ENCODE assay signal across 23 cellular contexts in genomic region chr16:15772579-15773293, GRCh38.
DNase-seq lines count a peak whose midpoint lies in the region; ATAC-seq and TF ChIP-seq lines count a peak whose summit lies in the region.
"Had no signal": no experiment of that assay in that cellular context is flagged by ENCODE, and none has a peak within 500 bp of the region (broad histone marks: within the 10 kb centered on the region; RNA-seq: fewer than 3 reads in every experiment).

No MANE protein-coding gene starts in this region.

- H3F3A ChIP-seq in PC-9 (ENCODE audit: insufficient read depth, low read depth) = no peaks in the 10 kb centered on the region

- WGBS in mesenchymal stem cell = 73% methylated on average over 8 of the region's 11 CpGs

- H2BK5ac ChIP-seq in mesenchymal stem cell (ENCODE audit: low read depth, low read length, poor library complexity, severe bottlenecking) = no peak overlapping the region

- no peak overlapping the region for H4K91ac ChIP-seq in mesenchymal stem cell (ENCODE audit: low read length)

- H3K9me3 Mint-ChIP-seq in activated CD8-positive, alpha-beta memory T cell treated with anti-CD3 and anti-CD28 coated beads, Interleukin-2, amount 10 ng/mL, durations not matched to agents 7 days and 5 days (ENCODE audit: low read depth) = no peaks in the 10 kb centered on the region
- no peaks in the 10 kb centered on the region for H3K9me3 Mint-ChIP-seq in Calu3 (ENCODE audit: low read depth, unreplicated experiment)
- H3K9me3 Mint-ChIP-seq: GM23338, H9 had no signal

- H3K27ac ChIP-seq in thoracic aorta (peak overlapping the region; percentile 73 to 76), mesenchymal stem cell (ENCODE audit: low read length, poor library complexity, severe bottlenecking) (no peak overlapping the region), PC-9 (no peak overlapping the region)
- H3K27ac ChIP-seq: RWPE1 had no signal

- no peak for ATAC-seq in thoracic aorta (ENCODE audit: insufficient number of reproducible peaks, low FRiP score, low read depth)
- no peak for ATAC-seq in activated CD8-positive, alpha-beta memory T cell treated with anti-CD3 and anti-CD28 coated beads, Interleukin-2, amount 10 ng/mL, durations not matched to agents 7 days and 5 days
- ATAC-seq: GM23338, HepG2, Panc1 had no signal

- H3K27me3 Mint-ChIP-seq in activated CD8-positive, alpha-beta memory T cell treated with anti-CD3 and anti-CD28 coated beads, Interleukin-2, amount 10 ng/mL, durations not matched to agents 7 days and 5 days = peaks cover 20% of the 10 kb centered on the region
- H3K27me3 Mint-ChIP-seq in Calu3 (ENCODE audit: unreplicated experiment) = peaks cover 61% of the 10 kb centered on the region

- H2AFZ ChIP-seq in mesenchymal stem cell (ENCODE audit: low read depth, low read length) (no peak overlapping the region), PC-9 (no peak overlapping the region)

- H3K9me3 ChIP-seq in MG63 = no peaks in the 10 kb centered on the region
- no peaks in the 10 kb centered on the region for H3K9me3 ChIP-seq in thoracic aorta
- H3K9me3 ChIP-seq in mesenchymal stem cell (ENCODE audit: control insufficient read depth, low read length) = no peaks in the 10 kb centered on the region
- H3K9me3 ChIP-seq in PC-9 (ENCODE audit: insufficient read depth, low read depth) = no peaks in the 10 kb centered on the region

- no TSS peak for BruUV-seq in PC-9 (replicated peaks; lab: Mats Ljungman, UMichigan)
- BruUV-seq in Calu3 (replicated peaks; lab: Mats Ljungman, UMichigan) = no TSS peak

- CTCF ChIA-PET in activated CD8-positive, alpha-beta memory T cell treated with anti-CD3 and anti-CD28 coated beads, Interleukin-2, amount 10 ng/mL, durations not matched to agents 7 days and 5 days (lab: Charles Lee) = no interaction called here
- CTCF ChIA-PET in PC-9 (lab: Charles Lee) = interaction anchor here (0.9 to 1.1 kb wide), 2 partner anchors 9 to 259 kb away, joined by 3 to 19 read pairs; no protein-coding TSS in a partner anchor
- CTCF ChIA-PET in Calu3 (lab: Charles Lee) = no interaction called here

- H4K20me1 ChIP-seq in PC-9 (ENCODE audit: insufficient read depth) = no peaks in the 10 kb centered on the region

- no peaks in the 10 kb centered on the region for H3K36me3 Mint-ChIP-seq in activated CD8-positive, alpha-beta memory T cell treated with anti-CD3 and anti-CD28 coated beads, Interleukin-2, amount 10 ng/mL, durations not matched to agents 7 days and 5 days
- no peaks in the 10 kb centered on the region for H3K36me3 Mint-ChIP-seq in Calu3 (ENCODE audit: insufficient read depth, unreplicated experiment)

- no peak overlapping the region for H2BK15ac ChIP-seq in mesenchymal stem cell (ENCODE audit: low read depth, poor library complexity, severe bottlenecking)

- no peak overlapping the region for H3K4me3 Mint-ChIP-seq in activated CD8-positive, alpha-beta memory T cell treated with anti-CD3 and anti-CD28 coated beads, Interleukin-2, amount 10 ng/mL, durations not matched to agents 7 days and 5 days
- no peak overlapping the region for H3K4me3 Mint-ChIP-seq in Calu3 (ENCODE audit: low read depth, unreplicated experiment)
- H3K4me3 Mint-ChIP-seq: GM23338, H9 had no signal

- H3K79me1 ChIP-seq in mesenchymal stem cell (replicated peaks; ENCODE audit: low read length, poor library complexity, severe bottlenecking) = no peaks in the 10 kb centered on the region

- H2AK5ac ChIP-seq in mesenchymal stem cell (ENCODE audit: low read length, severe bottlenecking) = no peak overlapping the region

- no peak overlapping the region for H3K14ac ChIP-seq in mesenchymal stem cell (ENCODE audit: low read length in 2 of 2)

- no peak overlapping the region for H3K18ac ChIP-seq in mesenchymal stem cell (ENCODE audit: low read depth in 1 of 2, low read length in 2 of 2)

- H3K4me1 ChIP-seq in thoracic aorta (ENCODE audit: control insufficient read depth in 1 of 2, low read depth in 2 of 2) (peaks cover 29 to 90% of the 10 kb centered on the region in 2 donors), mesenchymal stem cell (ENCODE audit: control insufficient read depth, insufficient read depth, low read depth, low read length) (no peaks in the 10 kb centered on the region), PC-9 (replicated peaks; ENCODE audit: insufficient read depth) (no peaks in the 10 kb centered on the region)

- H3K27me3 ChIP-seq in MG63 (no peaks in the 10 kb centered on the region), thoracic aorta (replicated peaks; ENCODE audit: insufficient read depth) (no peaks in the 10 kb centered on the region), mesenchymal stem cell (ENCODE audit: control insufficient read depth in 1 of 2, insufficient read depth in 1 of 2, low read length in 2 of 2) (peaks cover 9 to 29% of the 10 kb centered on the region in 2 experiments), PC-9 (ENCODE audit: insufficient read depth, low read depth) (no peaks in the 10 kb centered on the region)

- H3K4me2 ChIP-seq in mesenchymal stem cell (ENCODE audit: low read length, poor library complexity, severe bottlenecking) = no peak overlapping the region
- H3K4me2 ChIP-seq in PC-9 = no peak overlapping the region
- H3K4me2 ChIP-seq: GM23338 had no signal

- H3K9me2 ChIP-seq in PC-9 (ENCODE audit: insufficient read depth) = no peaks in the 10 kb centered on the region

- no peak overlapping the region for H3K23ac ChIP-seq in mesenchymal stem cell (ENCODE audit: low read length in 2 of 2)

- H2BK120ac ChIP-seq in mesenchymal stem cell (ENCODE audit: low read depth, low read length) = no peak overlapping the region

- TF ChIP-seq CTCF in retinal pigment epithelial cell (conservative IDR thresholded peaks at IDR 0.05; ENCODE audit: low read depth, low read length) = no peak
- no peak for TF ChIP-seq CTCF in thoracic aorta (IDR thresholded peaks at IDR 0.05)
- TF ChIP-seq CTCF in PC-9 (conservative IDR thresholded peaks at IDR 0.05) = no peak
- no peak for TF ChIP-seq CTCF in Calu3 (IDR thresholded peaks at IDR 0.05; ENCODE audit: unreplicated experiment)

- no peak overlapping the region for H2BK12ac ChIP-seq in mesenchymal stem cell (ENCODE audit: low read length in 2 of 2)

- no peak overlapping the region for H3K27ac Mint-ChIP-seq in activated CD8-positive, alpha-beta memory T cell treated with anti-CD3 and anti-CD28 coated beads, Interleukin-2, amount 10 ng/mL, durations not matched to agents 7 days and 5 days
- no peak overlapping the region for H3K27ac Mint-ChIP-seq in Calu3 (ENCODE audit: unreplicated experiment)
- H3K27ac Mint-ChIP-seq: GM23338 had no signal

- no peak overlapping the region for H3K4me3 ChIP-seq in MG63
- H3K4me3 ChIP-seq in retinal pigment epithelial cell (ENCODE audit: low read length) = no peak overlapping the region
- no peak overlapping the region for H3K4me3 ChIP-seq in thoracic aorta
- no peak overlapping the region for H3K4me3 ChIP-seq in mesenchymal stem cell (ENCODE audit: insufficient read depth in 1 of 2, low read depth in 1 of 2, low read length in 2 of 2)
- no peak overlapping the region for H3K4me3 ChIP-seq in PC-9
- H3K4me3 ChIP-seq: GM23338 had no signal

- no peak overlapping the region for H4K8ac ChIP-seq in mesenchymal stem cell (ENCODE audit: low read length)

- POLR2A ChIA-PET in PC-9 (lab: Charles Lee; ENCODE audit: unreplicated experiment) = interaction anchor here (0.6 kb wide), 1 partner anchor 363 kb away, joined by 3 read pairs; no protein-coding TSS in a partner anchor

- no peaks in the 10 kb centered on the region for H3K36me3 ChIP-seq in MG63
- H3K36me3 ChIP-seq in thoracic aorta = peaks cover 58% of the 10 kb centered on the region
- no peaks in the 10 kb centered on the region for H3K36me3 ChIP-seq in mesenchymal stem cell (ENCODE audit: control insufficient read depth in 1 of 2, insufficient read depth in 2 of 2, low read depth in 1 of 2, low read length in 2 of 2)
- H3K36me3 ChIP-seq in PC-9 (ENCODE audit: low read depth) = no peaks in the 10 kb centered on the region

- no peaks in the 10 kb centered on the region for H3K79me2 ChIP-seq in PC-9 (ENCODE audit: low read depth)

- intact Hi-C loops in PC-9 (cut with micrococcal nuclease; ENCODE audit: unreplicated experiment) (no loop called here), Calu3 (cut with micrococcal nuclease; ENCODE audit: unreplicated experiment) (no loop called here)

- H3K4me1 Mint-ChIP-seq in activated CD8-positive, alpha-beta memory T cell treated with anti-CD3 and anti-CD28 coated beads, Interleukin-2, amount 10 ng/mL, durations not matched to agents 7 days and 5 days = no peaks in the 10 kb centered on the region
- no peaks in the 10 kb centered on the region for H3K4me1 Mint-ChIP-seq in Calu3 (ENCODE audit: low read depth, unreplicated experiment)
- H3K4me1 Mint-ChIP-seq: GM23338, H9 had no signal

- DNase-seq in MG63 (peak; percentile 16), dermis blood vessel endothelial cell (peak; percentile 53), retinal pigment epithelial cell (ENCODE audit: low read depth) (peak; percentile 10), thoracic aorta (ENCODE audit: low spot score) (no peak), mesenchymal stem cell (no peak), PC-9 (no peak), Calu3 (no peak)
- DNase-seq in activated CD8-positive, alpha-beta memory T cell treated with anti-CD3 and anti-CD28 coated beads, Interleukin-2, amount 10 ng/mL, durations not matched to agents 7 days and 5 days = no peak
- DNase-seq: 8988T, H9, Kasumi-1, MV-4-11, NCI-H1105, NCI-H1436 treated with DMSO at 0.1 percent for 48 hours, NCI-H187 treated with DMSO at 0.1 percent for 48 hours, NCI-H2107, NCI-H524 treated with DMSO at 0.1 percent for 48 hours, NCI-H774, SHP77 had no signal

- no peak overlapping the region for H3K9ac ChIP-seq in mesenchymal stem cell (ENCODE audit: low read length)

- H3K4ac ChIP-seq in mesenchymal stem cell (ENCODE audit: low read depth in 1 of 2, low read length in 2 of 2) = no peak overlapping the region

Comparison
In these comparisons a context has a peak if more than half of its experiments do, and no peak if none do; other contexts are left out.
1. DNase-seq: peak in MG63 (single experiment), dermis blood vessel endothelial cell (single experiment) and retinal pigment epithelial cell (single experiment); none in thoracic aorta (single experiment), mesenchymal stem cell (single experiment), activated CD8-positive, alpha-beta memory T cell treated with anti-CD3 and anti-CD28 coated beads, Interleukin-2, amount 10 ng/mL, durations not matched to agents 7 days and 5 days (single experiment), PC-9 (0 of 2) and Calu3 (single experiment).
2. H3K27ac ChIP-seq: peak in thoracic aorta (2 of 2); none in mesenchymal stem cell (single experiment) and PC-9 (single experiment).